ENCODE assay signal across 27 cellular contexts in genomic region chr14:34890937-34891336, GRCh38.
"Had no signal": no experiment of that assay in that cellular context is flagged by ENCODE, and none has a peak within 500 bp of the region (broad histone marks: within the 10 kb centered on the region; RNA-seq: fewer than 3 reads in every experiment).

No MANE protein-coding gene starts in this region.

- H3K36me3 ChIP-seq: neural progenitor cell, ovary, right lobe of liver, sigmoid colon, suprapubic skin, tibial artery, transverse colon, upper lobe of right lung, uterus had no signal

- H3K9ac ChIP-seq: neural progenitor cell, parathyroid adenoma had no signal

- ATAC-seq: natural killer cell; psoas muscle; right cardiac atrium; stimulated activated memory B cell treated with anti-CD40 and anti-IgM and Interleukin-4, amounts not matched to agents 10 μg/mL and 1 μg/mL and 100 μg/mL, for 72 hours; stimulated activated naive CD8-positive, alpha-beta T cell treated with anti-CD3 and anti-CD28 coated beads, Interleukin-15, amount 100 ng/mL, for 72 hours; stimulated activated naive CD8-positive, alpha-beta T cell treated with anti-CD3 and anti-CD28 coated beads, Interleukin-15, Interleukin-2, amounts not matched to agents 100 U/mL and 50 U/mL, for 24 hours; upper lobe of right lung had no signal

- H3K27me3 ChIP-seq: neural progenitor cell, ovary, right lobe of liver, sigmoid colon, suprapubic skin, testis, tibial artery, transverse colon, upper lobe of right lung, uterus had no signal

- H3K79me2 ChIP-seq: parathyroid adenoma had no signal

- H3K4me1 ChIP-seq: neural progenitor cell, parathyroid adenoma, psoas muscle, right lobe of liver, sigmoid colon, suprapubic skin, testis, tibial artery, transverse colon, upper lobe of right lung, uterus had no signal

- H3K4me2 ChIP-seq: neural progenitor cell had no signal

- H3K4me3 ChIP-seq: neural progenitor cell, ovary, psoas muscle, right lobe of liver, sigmoid colon, suprapubic skin, testis, tibial artery, transverse colon, upper lobe of right lung, uterus had no signal

- FAIRE-seq: small intestine had no signal

- H2AFZ ChIP-seq: neural progenitor cell, parathyroid adenoma had no signal

- DNase-seq: natural killer cell; occipital lobe; ovary; posterior cingulate gyrus; psoas muscle; right cardiac atrium; right lobe of liver; sigmoid colon; small intestine; stimulated activated CD4-positive, alpha-beta T cell treated with anti-CD3 and anti-CD28 coated beads, Interleukin-15, amount 100 ng/mL, for 24 hours; stimulated activated CD4-positive, alpha-beta T cell treated with anti-CD3 and anti-CD28 coated beads, Interleukin-2, amount 100 ng/mL, for 24 hours; stimulated activated CD4-positive, alpha-beta T cell treated with anti-CD3 and anti-CD28 coated beads, Interleukin-2, amount 100 ng/mL, for 48 hours; stimulated activated CD4-positive, alpha-beta T cell treated with anti-CD3 and anti-CD28 coated beads, Interleukin-4, amount 100 ng/mL, for 24 hours; stimulated activated CD8-positive, alpha-beta memory T cell treated with anti-CD3 and anti-CD28 coated beads, Interleukin-4, amount 100 ng/mL, for 48 hours; stimulated activated naive CD4-positive, alpha-beta T cell; stimulated activated naive CD8-positive, alpha-beta T cell treated with anti-CD3 and anti-CD28 coated beads, Interleukin-15, amount 100 ng/mL, for 72 hours; stimulated activated naive CD8-positive, alpha-beta T cell treated with anti-CD3 and anti-CD28 coated beads, Interleukin-15, Interleukin-2, amounts not matched to agents 100 U/mL and 50 U/mL, for 24 hours; substantia nigra; testis; tibial artery; transverse colon; upper lobe of right lung; uterus had no signal

- H3K9me3 ChIP-seq: ovary, psoas muscle, right lobe of liver, sigmoid colon, suprapubic skin, testis, tibial artery, transverse colon, upper lobe of right lung, uterus had no signal

- H3K27ac ChIP-seq: neural progenitor cell, ovary, parathyroid adenoma, psoas muscle, right lobe of liver, sigmoid colon, suprapubic skin, testis, tibial artery, transverse colon, upper lobe of right lung, uterus had no signal
